In genomic region chrX:138191998-138192397, GRCh38 we compare ENCODE assay signal across 8 cellular contexts.
DNase-seq lines count a peak whose midpoint lies in the region; ATAC-seq and TF ChIP-seq lines count a peak whose summit lies in the region.

No MANE protein-coding gene starts in this region.

- ATAC-seq in HG02885 (IDR thresholded peaks at IDR 0.05; ENCODE audit: poor library complexity, unreplicated experiment) = peak; percentile 53
- no peak for ATAC-seq in GM18870 (IDR thresholded peaks at IDR 0.05; ENCODE audit: unreplicated experiment)
- no peak for ATAC-seq in GM19455 (IDR thresholded peaks at IDR 0.05; ENCODE audit: unreplicated experiment)

- H3K36me3 ChIP-seq in DOHH2 (ENCODE audit: control insufficient read depth, low read length) = no peaks in the 10 kb centered on the region

- peak; percentile 5 for DNase-seq in astrocyte of the spinal cord (ENCODE audit: low read depth, low spot score)
- peak; percentile 0 for DNase-seq in midbrain (lab: John Stamatoyannopoulos, UW)
- DNase-seq in activated CD4-positive, CD25-positive, alpha-beta regulatory T cell (lab: John Stamatoyannopoulos, UW) = no peak
- no peak for DNase-seq in activated CD4-positive, alpha-beta T cell treated with anti-CD3 and anti-CD28 coated beads, Interleukin-2, amount 50 U/mL, for 4 hours

- no peaks in the 10 kb centered on the region for H4K20me1 ChIP-seq in DOHH2 (ENCODE audit: control insufficient read depth, insufficient read depth, low read depth, low read length)

- peak; percentile 40 for TF ChIP-seq CTCF in DOHH2 (IDR thresholded peaks at IDR 0.05; ENCODE audit: low read depth, low read length, poor library complexity, severe bottlenecking)
- TF ChIP-seq CTCF in astrocyte of the spinal cord (IDR thresholded peaks at IDR 0.05; ENCODE audit: low read depth, low read length) = peak; percentile 35

- H3K4me3 ChIP-seq in DOHH2 (ENCODE audit: low read length) (no peak overlapping the region), astrocyte of the spinal cord (ENCODE audit: low read depth, low read length) (no peak overlapping the region)

- no peaks in the 10 kb centered on the region for H3K9me3 ChIP-seq in DOHH2 (ENCODE audit: control insufficient read depth, insufficient read depth, low read length)

- H3K27me3 ChIP-seq in DOHH2 (ENCODE audit: control insufficient read depth, low read length) = no peaks in the 10 kb centered on the region

- no peaks in the 10 kb centered on the region for H3F3A ChIP-seq in DOHH2 (ENCODE audit: control insufficient read depth, insufficient read depth)

- in situ Hi-C loops in astrocyte of the spinal cord (cut with HindIII; ENCODE audit: low sequenced_read_pairs) = no loop called here

- no peak overlapping the region for H3K4me2 ChIP-seq in DOHH2 (ENCODE audit: low read length)

- H3K4me1 ChIP-seq in DOHH2 (ENCODE audit: control insufficient read depth, low read length) = no peaks in the 10 kb centered on the region

- no peak overlapping the region for H3K27ac ChIP-seq in DOHH2 (ENCODE audit: low read depth, low read length)

- no peaks in the 10 kb centered on the region for H3K79me2 ChIP-seq in DOHH2 (ENCODE audit: control insufficient read depth, low read length)

- no peaks in the 10 kb centered on the region for H3K9me2 ChIP-seq in DOHH2 (replicated peaks; ENCODE audit: control insufficient read depth, low read length)

Comparison
In these comparisons a context has a peak if more than half of its experiments do, and no peak if none do; other contexts are left out.
1. DNase-seq: peak in astrocyte of the spinal cord (single experiment) and midbrain (single experiment); none in activated CD4-positive, CD25-positive, alpha-beta regulatory T cell (0 of 4) and activated CD4-positive, alpha-beta T cell treated with anti-CD3 and anti-CD28 coated beads, Interleukin-2, amount 50 U/mL, for 4 hours (0 of 2).